Comparison of ENCODE assay signal across 10 cellular contexts in the genomic region with DNA sequence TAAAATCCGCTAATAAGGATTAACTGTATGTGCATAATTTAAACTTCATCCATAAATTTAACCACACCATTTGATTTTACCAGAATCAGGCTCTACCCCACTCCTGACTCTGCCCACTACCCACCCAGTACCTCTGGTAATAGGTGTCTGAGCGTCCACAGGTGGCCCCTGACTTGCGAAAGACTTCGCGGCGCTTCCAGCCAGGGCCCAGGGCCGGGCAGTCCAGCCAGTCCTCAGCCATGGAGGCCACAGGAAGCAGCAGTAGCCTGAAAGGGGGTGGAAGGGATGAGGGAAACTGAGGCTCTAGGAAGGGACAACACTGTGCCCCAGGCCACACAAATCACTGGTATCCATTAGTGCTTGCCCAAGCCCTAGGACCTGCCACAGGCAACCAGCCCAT. TPM values are rescaled to one million over a fixed set of nuclear protein-coding genes. Genes with fewer than 3 reads are reported as not detected.
A peak's percentile ranks its signal among the peaks of the same experiment; 100 is the strongest.
DNase-seq lines count a peak whose midpoint lies in the region; ATAC-seq, FAIRE-seq and TF ChIP-seq lines count a peak whose summit lies in the region.
"Had no signal": no experiment of that assay in that cellular context is flagged by ENCODE, and none has a peak within 500 bp of the region (broad histone marks: within the 10 kb centered on the region; RNA-seq: fewer than 3 reads in every experiment).

No MANE protein-coding gene starts in this region.

- intact Hi-C loops in HCT116 (cut with micrococcal nuclease) = loop anchor here (10.0 kb wide), 1 partner anchor 785 kb away; a partner anchor contains a TSS
- intact Hi-C loops in lower lobe of right lung (cut with DNase I) = no loop called here

- no peaks in the 10 kb centered on the region for H4K20me1 ChIP-seq in HCT116 (ENCODE audit: insufficient read depth)

- no peak for TF ChIP-seq EP300 in A549 (IDR thresholded peaks at IDR 0.05)

- H3K9me3 ChIP-seq in A549 (no peaks in the 10 kb centered on the region), HCT116 (ENCODE audit: control insufficient read depth in 1 of 2, insufficient read depth in 1 of 2, low read depth in 1 of 2, low read length in 2 of 2) (no peaks in the 10 kb centered on the region), lower lobe of right lung (no peaks in the 10 kb centered on the region)

- no peak for TF ChIP-seq POLR2A in A549 (IDR thresholded peaks at IDR 0.05; ENCODE audit: low read length)
- TF ChIP-seq POLR2A in HCT116 (IDR thresholded peaks at IDR 0.05; ENCODE audit: borderline replicate concordance, extremely low read depth, insufficient read depth, insufficient read length) = no peak

- peaks cover 42% of the 10 kb centered on the region for H3K4me1 Mint-ChIP-seq in activated naive CD8-positive, alpha-beta T cell treated with anti-CD3 and anti-CD28 coated beads, Interleukin-2, amount 50 U/mL, for 24 hours

- no TSS peak for BruUV-seq in HCT116 (replicated peaks; lab: Mats Ljungman, UMichigan)

- TF ChIP-seq CTCF in A549 (IDR thresholded peaks at IDR 0.05) = no peak
- TF ChIP-seq CTCF in HCT116 (IDR thresholded peaks at IDR 0.05 in 2 of 3, conservative IDR thresholded peaks at IDR 0.05 in 1 of 3; ENCODE audit: borderline replicate concordance in 1 of 3, insufficient read depth in 1 of 3, low read depth in 2 of 3, low read length in 2 of 3) = no peak
- no peak for TF ChIP-seq CTCF in lower lobe of right lung (IDR thresholded peaks at IDR 0.05)

- H3K79me2 ChIP-seq in HCT116 (ENCODE audit: insufficient read depth, low read length) = peaks cover 39% of the 10 kb centered on the region

- H3K4me3 ChIP-seq in A549 = no peak overlapping the region
- H3K4me3 ChIP-seq in HCT116 (replicated peaks in 1 of 2; ENCODE audit: low read depth in 1 of 2, low read length in 2 of 2) = peak overlapping the region; percentile 70 to 100
- H3K4me3 ChIP-seq in lower lobe of right lung = peak overlapping the region; percentile 90

- RAD21 ChIA-PET in HCT116 (lab: Charles Lee; ENCODE audit: low non-redundant PET in 1 of 2, low total read pairs in 2 of 2, uncharacterized antibody in 2 of 2, unreplicated experiment in 2 of 2) = no interaction called here

- peak overlapping the region; percentile 98 for H3K4me3 Mint-ChIP-seq in activated naive CD8-positive, alpha-beta T cell treated with anti-CD3 and anti-CD28 coated beads, Interleukin-2, amount 50 U/mL, for 24 hours

- no peak overlapping the region for H2AFZ ChIP-seq in HCT116 (ENCODE audit: low read depth, low read length, poor library complexity, severe bottlenecking)

- H3K4me2 ChIP-seq in A549 = peak overlapping the region; percentile 90
- H3K4me2 ChIP-seq in HCT116 (ENCODE audit: low read length) = peak overlapping the region; percentile 85

- H3K27ac ChIP-seq in A549 (no peak overlapping the region), HCT116 (ENCODE audit: low read depth, low read length) (no peak overlapping the region), lower lobe of right lung (no peak overlapping the region)

- no peak for DNase-seq in A549 (ENCODE audit: low read depth in 1 of 2, low spot score in 1 of 2)
- no peak for DNase-seq in HCT116 (ENCODE audit: low read depth, low spot score)
- no peak for DNase-seq in activated naive CD8-positive, alpha-beta T cell treated with anti-CD3 and anti-CD28 coated beads, Interleukin-2, amount 50 U/mL, for 24 hours
- DNase-seq in lower lobe of right lung = no peak
- no peak for DNase-seq in NCI-H774 (lab: John Stamatoyannopoulos, UW)
- DNase-seq in activated gamma-delta T cell (lab: John Stamatoyannopoulos, UW) = no peak
- no peak for DNase-seq in DMS79 (lab: John Stamatoyannopoulos, UW)
- DNase-seq in NCI-H187 treated with DMSO at 0.1 percent for 48 hours (lab: John Stamatoyannopoulos, UW) = no peak
- DNase-seq: left colon, NCI-H187 had no signal

- TF ChIP-seq RAD21 in A549 (conservative IDR thresholded peaks at IDR 0.05 in 1 of 2, IDR thresholded peaks at IDR 0.05 in 1 of 2) (no peak), HCT116 (IDR thresholded peaks at IDR 0.05; ENCODE audit: low read depth) (no peak)

- peak overlapping the region; percentile 95 for H3K27ac Mint-ChIP-seq in activated naive CD8-positive, alpha-beta T cell treated with anti-CD3 and anti-CD28 coated beads, Interleukin-2, amount 50 U/mL, for 24 hours

- H3K36me3 ChIP-seq in HCT116 (ENCODE audit: control insufficient read depth in 1 of 2, insufficient read depth in 2 of 2, low read length in 2 of 2) (peaks cover 25 to 66% of the 10 kb centered on the region in 2 experiments), lower lobe of right lung (peaks cover 71% of the 10 kb centered on the region)

- H3K27me3 ChIP-seq in HCT116 (ENCODE audit: insufficient read depth, low read length) = no peaks in the 10 kb centered on the region
- H3K27me3 ChIP-seq in lower lobe of right lung (ENCODE audit: low read depth) = no peaks in the 10 kb centered on the region

- H3K36me3 Mint-ChIP-seq in activated naive CD8-positive, alpha-beta T cell treated with anti-CD3 and anti-CD28 coated beads, Interleukin-2, amount 50 U/mL, for 24 hours (ENCODE audit: low read depth) = peaks cover 61% of the 10 kb centered on the region

- H3K9me3 Mint-ChIP-seq in activated naive CD8-positive, alpha-beta T cell treated with anti-CD3 and anti-CD28 coated beads, Interleukin-2, amount 50 U/mL, for 24 hours = no peaks in the 10 kb centered on the region

- POLR2A ChIA-PET in A549 (lab: Yijun Ruan, JAX) = no interaction called here
- POLR2A ChIA-PET in HCT116 (lab: Charles Lee) = no interaction called here

- CTCF ChIA-PET in A549 (lab: Yijun Ruan, JAX) = interaction anchor here (0.6 to 1.2 kb wide), 2 partner anchors 12 to 77 kb away, joined by 3 read pairs; no protein-coding TSS in a partner anchor
- CTCF ChIA-PET in HCT116 (lab: Charles Lee) = no interaction called here

- ATAC-seq in A549 (no peak), HCT116 (no peak), lower lobe of right lung (no peak)
- no peak for ATAC-seq in activated naive CD8-positive, alpha-beta T cell treated with anti-CD3 and anti-CD28 coated beads, Interleukin-2, amount 50 U/mL, for 24 hours
- ATAC-seq: left colon had no signal

- no peaks in the 10 kb centered on the region for H3K9me2 ChIP-seq in HCT116 (ENCODE audit: insufficient read depth)

- WGBS in A549 (ENCODE audit: missing lambda C conversion rate) = 75% methylated on average over 2 of the region's 7 CpGs

- H3K9ac ChIP-seq in HCT116 (ENCODE audit: low read length) = no peak overlapping the region

- H3K4me1 ChIP-seq in A549 = peaks cover 26% of the 10 kb centered on the region; the same call in 2 of the 3 replicates
- peaks cover 5 to 25% of the 10 kb centered on the region in 2 experiments; a peak in 3 of 4 replicates for H3K4me1 ChIP-seq in HCT116 (ENCODE audit: control insufficient read depth in 1 of 2, insufficient read depth in 2 of 2, low read length in 2 of 2)
- H3K4me1 ChIP-seq in lower lobe of right lung = peaks cover 31% of the 10 kb centered on the region

- no peaks in the 10 kb centered on the region for H3K27me3 Mint-ChIP-seq in activated naive CD8-positive, alpha-beta T cell treated with anti-CD3 and anti-CD28 coated beads, Interleukin-2, amount 50 U/mL, for 24 hours

- no peak for FAIRE-seq in A549 (lab: Jason Lieb, UNC)

TF ChIP-seq in A549, 52 proteins besides CTCF, POLR2A, EP300 and RAD21 (continues in another document):
- TF ChIP-seq GATA3 (IDR thresholded peaks at IDR 0.05; ENCODE audit: borderline replicate concordance) (no peak), RARB (CRISPR knock-in tag; IDR thresholded peaks at IDR 0.05) (no peak)
- TF ChIP-seq, protein P1, sequence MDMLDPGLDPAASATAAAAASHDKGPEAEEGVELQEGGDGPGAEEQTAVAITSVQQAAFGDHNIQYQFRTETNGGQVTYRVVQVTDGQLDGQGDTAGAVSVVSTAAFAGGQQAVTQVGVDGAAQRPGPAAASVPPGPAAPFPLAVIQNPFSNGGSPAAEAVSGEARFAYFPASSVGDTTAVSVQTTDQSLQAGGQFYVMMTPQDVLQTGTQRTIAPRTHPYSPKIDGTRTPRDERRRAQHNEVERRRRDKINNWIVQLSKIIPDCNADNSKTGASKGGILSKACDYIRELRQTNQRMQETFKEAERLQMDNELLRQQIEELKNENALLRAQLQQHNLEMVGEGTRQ (IDR thresholded peaks at IDR 0.05) = no peak

TF ChIP-seq in HCT116, 20 proteins besides CTCF, POLR2A, EP300 and RAD21 (continues in another document):
- TF ChIP-seq SIN3A (IDR thresholded peaks at IDR 0.05; ENCODE audit: low read depth) = no peak
- no peak for TF ChIP-seq TCF7L2 (IDR thresholded peaks at IDR 0.05; ENCODE audit: borderline replicate concordance, extremely low read depth, insufficient read depth, insufficient read length)
- TF ChIP-seq EGR1 (IDR thresholded peaks at IDR 0.05; ENCODE audit: low read depth) = no peak
- TF ChIP-seq YY1 (IDR thresholded peaks at IDR 0.05; ENCODE audit: extremely low read depth, insufficient replicate concordance, low read depth, low read length) = no peak
- TF ChIP-seq FOSL1 (IDR thresholded peaks at IDR 0.05; ENCODE audit: low read depth) = no peak
- no peak for TF ChIP-seq ZFX (IDR thresholded peaks at IDR 0.05)
- TF ChIP-seq CBX3 (IDR thresholded peaks at IDR 0.05; ENCODE audit: low read depth) = no peak
- TF ChIP-seq CEBPB (IDR thresholded peaks at IDR 0.05; ENCODE audit: low read depth) = no peak

RNA-seq across cellular contexts. Expression of a gene that starts 1.6 kb away (rescaled TPM):
- polyA plus RNA-seq in A549 (2011; rRNA removed) (27.9 and 28.6 TPM in 2 replicates), A549 (2017; fragmentation: RNase III; extraction: RNeasy Plus Mini Kit Qiagen cat#74134 plus additional on column Dnase treatment) (26.7 to 28.6 TPM (median 28.0 TPM) in 3 replicates)
- polyA plus RNA-seq in A549 (2012; cell fraction: cytosol; rRNA removed) = 33.3 and 35.1 TPM in 2 replicates
- 99.0 and 119 TPM in 2 replicates for polyA plus RNA-seq in A549 (2012; cell fraction: nucleus; rRNA removed)
- 28.9 and 34.9 TPM in 2 replicates for polyA minus RNA-seq in A549 (2011; rRNA and poly(A)+ RNA removed)
- total RNA-seq in HCT116 (2021; ENCODE audit: unreplicated experiment) (63.9 TPM), lower lobe of right lung (64.1 TPM)
- 48.4 and 52.8 TPM in 2 replicates for polyA plus RNA-seq in HCT116 (2012)

RNA-seq across cellular contexts. Expression of a gene that starts 7.7 kb away (rescaled TPM):
- polyA plus RNA-seq in A549 (2011; rRNA removed) (19.1 and 21.2 TPM in 2 replicates), A549 (2017; fragmentation: RNase III; extraction: RNeasy Plus Mini Kit Qiagen cat#74134 plus additional on column Dnase treatment) (51.2 to 57.4 TPM (median 54.3 TPM) in 3 replicates)
- polyA plus RNA-seq in A549 (2012; cell fraction: cytosol; rRNA removed) = 72.5 and 73.3 TPM in 2 replicates
- 287 and 335 TPM in 2 replicates for polyA plus RNA-seq in A549 (2012; cell fraction: nucleus; rRNA removed)
- polyA minus RNA-seq in A549 (2011; rRNA and poly(A)+ RNA removed) = 18.0 and 19.1 TPM in 2 replicates
- total RNA-seq in HCT116 (2021; ENCODE audit: unreplicated experiment) (101 TPM), lower lobe of right lung (60.2 TPM)
- 97.1 and 126 TPM in 2 replicates for polyA plus RNA-seq in HCT116 (2012)

RNA-seq across cellular contexts. Expression of a gene that starts 13.5 kb away (rescaled TPM):
- polyA plus RNA-seq in A549 (2011; rRNA removed) = 0.38 and 0.66 TPM in 2 replicates
- polyA plus RNA-seq in A549 (2012; cell fraction: cytosol; rRNA removed) = 0.18 and 0.21 TPM in 2 replicates
- polyA plus RNA-seq in A549 (2012; cell fraction: nucleus; rRNA removed) = 0.05 and 0.06 TPM in 2 replicates
- polyA plus RNA-seq in A549 (2017; fragmentation: RNase III; extraction: RNeasy Plus Mini Kit Qiagen cat#74134 plus additional on column Dnase treatment) = 0.45 to 0.55 TPM (median 0.54 TPM) in 3 replicates
- polyA minus RNA-seq in A549 (2011; rRNA and poly(A)+ RNA removed) = 0.12 and 0.19 TPM in 2 replicates
- 1.1 TPM for total RNA-seq in HCT116 (2021; ENCODE audit: unreplicated experiment)
- polyA plus RNA-seq in HCT116 (2012) = 1.4 and 2.0 TPM in 2 replicates
- total RNA-seq in lower lobe of right lung = 3.7 TPM
